Comparison of ENCODE assay signal across 1 cellular context in genomic region chr10:85786401-85786899, GRCh38.
TF ChIP-seq lines count a peak whose summit lies in the region.

No MANE protein-coding gene starts in this region.

TF ChIP-seq in HEK293, 187 proteins besides CTCF, POLR2A, EP300 and RAD21 (continued from another document):
- TF ChIP-seq PATZ1 (tag by site-specific recombination; IDR thresholded peaks at IDR 0.05) = no peak
- TF ChIP-seq ZNF302 (tag by site-specific recombination; IDR thresholded peaks at IDR 0.05; ENCODE audit: low read depth) = no peak
- TF ChIP-seq ZNF626 (tag by site-specific recombination; IDR thresholded peaks at IDR 0.05) = no peak
- no peak for TF ChIP-seq KLF8 (tag by site-specific recombination; IDR thresholded peaks at IDR 0.05)
- no peak for TF ChIP-seq ZNF114 (tag by site-specific recombination; IDR thresholded peaks at IDR 0.05)
- TF ChIP-seq ZNF169 (tag by site-specific recombination; IDR thresholded peaks at IDR 0.05) = no peak
- TF ChIP-seq ZNF555 (tag by site-specific recombination; conservative IDR thresholded peaks at IDR 0.05) = no peak
- no peak for TF ChIP-seq ZBTB48 (tag by site-specific recombination; IDR thresholded peaks at IDR 0.05)
- TF ChIP-seq PRDM2 (tag by site-specific recombination; IDR thresholded peaks at IDR 0.05; ENCODE audit: borderline replicate concordance) = no peak
- TF ChIP-seq ZNF248 (tag by site-specific recombination; IDR thresholded peaks at IDR 0.05) = no peak
- TF ChIP-seq ZNF211 (tag by site-specific recombination; IDR thresholded peaks at IDR 0.05; ENCODE audit: low read depth) = no peak
- TF ChIP-seq BCL11B (tag by site-specific recombination; IDR thresholded peaks at IDR 0.05; ENCODE audit: low read depth) = no peak
- TF ChIP-seq ZNF18 (tag by site-specific recombination; IDR thresholded peaks at IDR 0.05) = no peak
- no peak for TF ChIP-seq ZNF658 (tag by site-specific recombination; IDR thresholded peaks at IDR 0.05)
- no peak for TF ChIP-seq ELK4 (IDR thresholded peaks at IDR 0.05; ENCODE audit: borderline replicate concordance, low read depth, low read length)
- TF ChIP-seq ZIC2 (tag by site-specific recombination; IDR thresholded peaks at IDR 0.05) = peak; percentile 96
- TF ChIP-seq ZNF221 (tag by site-specific recombination; IDR thresholded peaks at IDR 0.05; ENCODE audit: borderline replicate concordance) = no peak
- TF ChIP-seq ZSCAN5A (tag by site-specific recombination; IDR thresholded peaks at IDR 0.05) = no peak
- no peak for TF ChIP-seq SCRT2 (tag by site-specific recombination; IDR thresholded peaks at IDR 0.05)
